9 cellular contexts compared by ENCODE assay signal in the genomic region with DNA sequence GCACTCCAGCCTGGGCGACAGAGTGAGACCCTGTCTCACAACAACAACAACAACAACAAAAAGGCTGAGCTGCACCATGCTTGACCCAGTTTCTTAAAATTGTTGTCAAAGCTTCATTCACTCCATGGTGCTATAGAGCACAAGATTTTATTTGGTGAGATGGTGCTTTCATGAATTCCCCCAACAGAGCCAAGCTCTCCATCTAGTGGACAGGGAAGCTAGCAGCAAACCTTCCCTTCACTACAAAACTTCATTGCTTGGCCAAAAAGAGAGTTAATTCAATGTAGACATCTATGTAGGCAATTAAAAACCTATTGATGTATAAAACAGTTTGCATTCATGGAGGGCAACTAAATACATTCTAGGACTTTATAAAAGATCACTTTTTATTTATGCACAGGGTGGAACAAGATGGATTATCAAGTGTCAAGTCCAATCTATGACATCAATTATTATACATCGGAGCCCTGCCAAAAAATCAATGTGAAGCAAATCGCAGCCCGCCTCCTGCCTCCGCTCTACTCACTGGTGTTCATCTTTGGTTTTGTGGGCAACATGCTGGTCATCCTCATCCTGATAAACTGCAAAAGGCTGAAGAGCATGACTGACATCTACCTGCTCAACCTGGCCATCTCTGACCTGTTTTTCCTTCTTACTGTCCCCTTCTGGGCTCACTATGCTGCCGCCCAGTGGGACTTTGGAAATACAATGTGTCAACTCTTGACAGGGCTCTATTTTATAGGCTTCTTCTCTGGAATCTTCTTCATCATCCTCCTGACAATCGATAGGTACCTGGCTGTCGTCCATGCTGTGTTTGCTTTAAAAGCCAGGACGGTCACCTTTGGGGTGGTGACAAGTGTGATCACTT. TPM values are rescaled to one million over a fixed set of nuclear protein-coding genes. Genes with fewer than 3 reads are reported as not detected.
DNase-seq lines count a peak whose midpoint lies in the region; ATAC-seq and TF ChIP-seq lines count a peak whose summit lies in the region.
"Had no signal": no experiment of that assay in that cellular context is flagged by ENCODE, and none has a peak within 500 bp of the region (broad histone marks: within the 10 kb centered on the region; RNA-seq: fewer than 3 reads in every experiment).

No MANE protein-coding gene starts in this region.

- no peak overlapping the region for H3K4me2 ChIP-seq in DND-41 (ENCODE audit: insufficient read depth, low read length)

- no peak overlapping the region for H3K9ac ChIP-seq in DND-41 (ENCODE audit: low read depth, low read length)

- ATAC-seq in DND-41 (ENCODE audit: insufficient read depth, low read depth), result peak; percentile 48; the same call in 1 of the 3 replicates
- ATAC-seq in lower lobe of right lung, result peak; percentile 50 to 51
- ATAC-seq in HG02678 (IDR thresholded peaks at IDR 0.05; ENCODE audit: unreplicated experiment), result no peak
- no peak for ATAC-seq in HG02970 (IDR thresholded peaks at IDR 0.05; ENCODE audit: low FRiP score, unreplicated experiment)

- no peak overlapping the region for H2AFZ ChIP-seq in DND-41 (ENCODE audit: low read depth, low read length)

- DNase-seq in DND-41 (peak; percentile 44), lower lobe of right lung (no peak), glutamatergic neuron (no peak), NCI-H524 treated with DMSO at 0.1 percent for 48 hours (lab: John Stamatoyannopoulos, UW) (no peak)
- DNase-seq in activated T-helper 2 cell treated with anti-CD3 and anti-CD28 coated beads, Interferon-gamma antibody, Interleukin-2, Interleukin-4, amounts not matched to agents 10 μg/mL and 5 μg/mL and 100 μg/mL, durations not matched to agents 14 hours and 24 hours and 36 hours (ENCODE audit: low spot score), result peak; percentile 24

- no peak overlapping the region for H3K4me3 ChIP-seq in DND-41 (ENCODE audit: low read depth in 1 of 2, low read length in 2 of 2)
- peak overlapping the region; percentile 22 for H3K4me3 ChIP-seq in lower lobe of right lung
- H3K4me3 ChIP-seq: SK-N-MC had no signal

- no peaks in the 10 kb centered on the region for H4K20me1 ChIP-seq in DND-41 (ENCODE audit: insufficient read depth, low read length)

- intact Hi-C loops in activated T-helper 2 cell treated with anti-CD3 and anti-CD28 coated beads, Interferon-gamma antibody, Interleukin-2, Interleukin-4, amounts not matched to agents 10 μg/mL and 5 μg/mL and 100 μg/mL, durations not matched to agents 14 hours and 24 hours and 36 hours (cut with micrococcal nuclease), result loop anchor here (1.0 to 5.0 kb wide), 5 partner anchors 70 to 510 kb away; partner anchors contain the start of gene CXCR6
- intact Hi-C loops in lower lobe of right lung (cut with DNase I), result loop anchor here (10.0 kb wide), 1 partner anchor 288 kb away; no protein-coding TSS in a partner anchor

- H3K27me3 Mint-ChIP-seq in IgD-negative memory B cell (peaks cover 12% of the 10 kb centered on the region), glutamatergic neuron (ENCODE audit: unreplicated experiment) (peaks cover 6% of the 10 kb centered on the region)
- peaks cover 51% of the 10 kb centered on the region for H3K27me3 Mint-ChIP-seq in activated T-helper 2 cell treated with anti-CD3 and anti-CD28 coated beads, Interferon-gamma antibody, Interleukin-2, Interleukin-4, amounts not matched to agents 10 μg/mL and 5 μg/mL and 100 μg/mL, durations not matched to agents 14 hours and 24 hours and 36 hours (ENCODE audit: low read depth)

- TF ChIP-seq CTCF in DND-41 (IDR thresholded peaks at IDR 0.05; ENCODE audit: borderline replicate concordance, extremely low read depth, low read length, poor library complexity, severe bottlenecking), result peak; percentile 80
- peak; percentile 63 for TF ChIP-seq CTCF in lower lobe of right lung (IDR thresholded peaks at IDR 0.05)
- no peak for TF ChIP-seq CTCF in glutamatergic neuron (IDR thresholded peaks at IDR 0.05; ENCODE audit: partially characterized antibody, unreplicated experiment)

- H3K36me3 Mint-ChIP-seq in IgD-negative memory B cell (peaks cover 2% of the 10 kb centered on the region), glutamatergic neuron (ENCODE audit: unreplicated experiment) (no peaks in the 10 kb centered on the region)
- no peaks in the 10 kb centered on the region for H3K36me3 Mint-ChIP-seq in activated T-helper 2 cell treated with anti-CD3 and anti-CD28 coated beads, Interferon-gamma antibody, Interleukin-2, Interleukin-4, amounts not matched to agents 10 μg/mL and 5 μg/mL and 100 μg/mL, durations not matched to agents 14 hours and 24 hours and 36 hours (ENCODE audit: low read depth)

- H3K36me3 ChIP-seq in DND-41 (ENCODE audit: insufficient read depth, low read length) (no peaks in the 10 kb centered on the region), lower lobe of right lung (no peaks in the 10 kb centered on the region)

- H3K27ac Mint-ChIP-seq in IgD-negative memory B cell (no peak overlapping the region), glutamatergic neuron (ENCODE audit: unreplicated experiment) (no peak overlapping the region)
- H3K27ac Mint-ChIP-seq in activated T-helper 2 cell treated with anti-CD3 and anti-CD28 coated beads, Interferon-gamma antibody, Interleukin-2, Interleukin-4, amounts not matched to agents 10 μg/mL and 5 μg/mL and 100 μg/mL, durations not matched to agents 14 hours and 24 hours and 36 hours, result no peak overlapping the region

- H3K9me3 ChIP-seq in DND-41 (ENCODE audit: insufficient read depth, low read length, severe bottlenecking) (no peaks in the 10 kb centered on the region), lower lobe of right lung (no peaks in the 10 kb centered on the region)

- H3K4me3 Mint-ChIP-seq in IgD-negative memory B cell (peak overlapping the region in 3 of 4 donors; percentile 28 to 82 (median 70)), glutamatergic neuron (ENCODE audit: unreplicated experiment) (no peak overlapping the region)
- no peak overlapping the region for H3K4me3 Mint-ChIP-seq in activated T-helper 2 cell treated with anti-CD3 and anti-CD28 coated beads, Interferon-gamma antibody, Interleukin-2, Interleukin-4, amounts not matched to agents 10 μg/mL and 5 μg/mL and 100 μg/mL, durations not matched to agents 14 hours and 24 hours and 36 hours (ENCODE audit: low read depth)

- H3K4me1 Mint-ChIP-seq in IgD-negative memory B cell, result peaks cover 17 to 31% (median 24%) of the 10 kb centered on the region in 3 donors
- H3K4me1 Mint-ChIP-seq in activated T-helper 2 cell treated with anti-CD3 and anti-CD28 coated beads, Interferon-gamma antibody, Interleukin-2, Interleukin-4, amounts not matched to agents 10 μg/mL and 5 μg/mL and 100 μg/mL, durations not matched to agents 14 hours and 24 hours and 36 hours (ENCODE audit: low read depth), result peaks cover 55% of the 10 kb centered on the region
- H3K4me1 Mint-ChIP-seq in glutamatergic neuron (ENCODE audit: low read depth, unreplicated experiment), result peaks cover 5% of the 10 kb centered on the region

- H3K4me1 ChIP-seq in DND-41 (ENCODE audit: insufficient read depth, low read length) (peaks cover 90% of the 10 kb centered on the region), lower lobe of right lung (peaks cover 41% of the 10 kb centered on the region)

- no peaks in the 10 kb centered on the region for H3K79me2 ChIP-seq in DND-41 (ENCODE audit: insufficient read depth, low read length)

- peak overlapping the region; percentile 81; the same call in 1 of the 2 replicates for H3K27ac ChIP-seq in DND-41 (ENCODE audit: low read length)
- H3K27ac ChIP-seq in lower lobe of right lung, result no peak overlapping the region
- H3K27ac ChIP-seq: SK-N-MC had no signal

- H3K9me3 Mint-ChIP-seq in IgD-negative memory B cell (no peaks in the 10 kb centered on the region), glutamatergic neuron (ENCODE audit: unreplicated experiment) (peaks cover 1% of the 10 kb centered on the region)
- H3K9me3 Mint-ChIP-seq in activated T-helper 2 cell treated with anti-CD3 and anti-CD28 coated beads, Interferon-gamma antibody, Interleukin-2, Interleukin-4, amounts not matched to agents 10 μg/mL and 5 μg/mL and 100 μg/mL, durations not matched to agents 14 hours and 24 hours and 36 hours, result no peaks in the 10 kb centered on the region

- H3K27me3 ChIP-seq in DND-41 (ENCODE audit: insufficient read depth, low read length, poor library complexity) (no peaks in the 10 kb centered on the region), lower lobe of right lung (ENCODE audit: low read depth) (no peaks in the 10 kb centered on the region)

RNA-seq across cellular contexts. Expression of gene CCR5, which starts 2.0 kb away (rescaled TPM):
- polyA plus RNA-seq in IgD-negative memory B cell, result not detected
- 0.30 and 0.46 TPM in 2 replicates for total RNA-seq in activated T-helper 2 cell treated with anti-CD3 and anti-CD28 coated beads, Interferon-gamma antibody, Interleukin-2, Interleukin-4, amounts not matched to agents 10 μg/mL and 5 μg/mL and 100 μg/mL, durations not matched to agents 14 hours and 24 hours and 36 hours
- total RNA-seq in lower lobe of right lung (5.3 TPM), glutamatergic neuron (ENCODE audit: unreplicated experiment) (not detected)

RNA-seq across cellular contexts. Expression of gene CCR2, which starts 18.8 kb away (rescaled TPM):
- 10.9 TPM for polyA plus RNA-seq in IgD-negative memory B cell
- 1.1 TPM in 2 replicates for total RNA-seq in activated T-helper 2 cell treated with anti-CD3 and anti-CD28 coated beads, Interferon-gamma antibody, Interleukin-2, Interleukin-4, amounts not matched to agents 10 μg/mL and 5 μg/mL and 100 μg/mL, durations not matched to agents 14 hours and 24 hours and 36 hours
- total RNA-seq in lower lobe of right lung, result 15.8 TPM
- total RNA-seq in glutamatergic neuron (ENCODE audit: unreplicated experiment), result not detected

RNA-seq across cellular contexts. Expression of gene CCRL2, which starts 34.3 kb away (rescaled TPM):
- polyA plus RNA-seq in IgD-negative memory B cell, result 1.3 TPM
- 1.2 and 1.6 TPM in 2 replicates for total RNA-seq in activated T-helper 2 cell treated with anti-CD3 and anti-CD28 coated beads, Interferon-gamma antibody, Interleukin-2, Interleukin-4, amounts not matched to agents 10 μg/mL and 5 μg/mL and 100 μg/mL, durations not matched to agents 14 hours and 24 hours and 36 hours
- total RNA-seq in lower lobe of right lung (23.5 TPM), glutamatergic neuron (ENCODE audit: unreplicated experiment) (not detected)

Comparison
In these comparisons a context has a peak if more than half of its experiments do, and no peak if none do; other contexts are left out.
1. ATAC-seq: peak in DND-41 (single experiment) and lower lobe of right lung (2 of 2); none in HG02678 (single experiment) and HG02970 (single experiment).
2. DNase-seq: peak in DND-41 (single experiment) and activated T-helper 2 cell treated with anti-CD3 and anti-CD28 coated beads, Interferon-gamma antibody, Interleukin-2, Interleukin-4, amounts not matched to agents 10 μg/mL and 5 μg/mL and 100 μg/mL, durations not matched to agents 14 hours and 24 hours and 36 hours (single experiment); none in lower lobe of right lung (single experiment), glutamatergic neuron (single experiment) and NCI-H524 treated with DMSO at 0.1 percent for 48 hours (single experiment).
3. H3K4me3 Mint-ChIP-seq: peak in IgD-negative memory B cell (3 of 4); none in activated T-helper 2 cell treated with anti-CD3 and anti-CD28 coated beads, Interferon-gamma antibody, Interleukin-2, Interleukin-4, amounts not matched to agents 10 μg/mL and 5 μg/mL and 100 μg/mL, durations not matched to agents 14 hours and 24 hours and 36 hours (single experiment) and glutamatergic neuron (single experiment).